In genomic region chr15:51732661-51733060, GRCh38 we compare ENCODE assay signal across 10 cellular contexts. TPM values are rescaled to one million over a fixed set of nuclear protein-coding genes. Genes with fewer than 3 reads are reported as not detected.
DNase-seq lines count a peak whose midpoint lies in the region; TF ChIP-seq lines count a peak whose summit lies in the region.
"Had no signal": no experiment of that assay in that cellular context is flagged by ENCODE, and none has a peak within 500 bp of the region (broad histone marks: within the 10 kb centered on the region; RNA-seq: fewer than 3 reads in every experiment).

No MANE protein-coding gene starts in this region.

- no peaks in the 10 kb centered on the region for H3K9me3 Mint-ChIP-seq in CD8-positive, alpha-beta memory T cell
- H3K9me3 Mint-ChIP-seq: mesothelial cell of epicardium had no signal

- no peak for DNase-seq in CD8-positive, alpha-beta memory T cell
- DNase-seq in breast epithelium (ENCODE audit: low spot score in 2 of 2) (no peak), sigmoid colon (no peak), GF-D8 (lab: John Stamatoyannopoulos, UW) (no peak), SW480 (ENCODE audit: low spot score) (no peak), NCI-H2227 treated with DMSO at 0.1 percent for 48 hours (lab: John Stamatoyannopoulos, UW) (no peak)
- DNase-seq: activated effector memory CD4-positive, alpha-beta T cell treated with anti-CD3 and anti-CD28 coated beads, Interleukin-2, amount 50 U/mL, for 16 hours; NCI-H226 had no signal

- TF ChIP-seq CTCF in breast epithelium (IDR thresholded peaks at IDR 0.05) (no peak), sigmoid colon (IDR thresholded peaks at IDR 0.05) (no peak)

- no peak for TF ChIP-seq EP300 in sigmoid colon (IDR thresholded peaks at IDR 0.05)

- peaks cover 76% of the 10 kb centered on the region for H3K4me1 ChIP-seq in CD8-positive, alpha-beta memory T cell (ENCODE audit: insufficient read depth, low read length)
- H3K4me1 ChIP-seq in breast epithelium (no peaks in the 10 kb centered on the region), sigmoid colon (peaks cover 0 to 48% (median 40%) of the 10 kb centered on the region in 4 donors)

- peak overlapping the region; percentile 65 for H3K27ac ChIP-seq in CD8-positive, alpha-beta memory T cell (ENCODE audit: low read depth, low read length)
- H3K27ac ChIP-seq in KOPT-K1 (ENCODE audit: low read depth, low read length, poor library complexity, severe bottlenecking), result peak overlapping the region; percentile 93
- peak overlapping the region; percentile 64 to 77 for H3K27ac ChIP-seq in breast epithelium
- peak overlapping the region; percentile 75 to 94 (median 76) for H3K27ac ChIP-seq in sigmoid colon

- H3K36me3 Mint-ChIP-seq in CD8-positive, alpha-beta memory T cell, result peaks cover 0 to 29% (median 3%) of the 10 kb centered on the region in 3 donors
- H3K36me3 Mint-ChIP-seq: mesothelial cell of epicardium had no signal

- TF ChIP-seq POLR2A in breast epithelium (IDR thresholded peaks at IDR 0.05), result no peak
- no peak for TF ChIP-seq POLR2A in sigmoid colon (IDR thresholded peaks at IDR 0.05)

- CTCF ChIA-PET in CD8-positive, alpha-beta memory T cell (lab: Charles Lee), result interaction anchor here (1.4 to 6.4 kb wide), 3 partner anchors 7 to 82 kb away, joined by 3 to 43 read pairs (median 23); no protein-coding TSS in a partner anchor

- H3K4me3 Mint-ChIP-seq in CD8-positive, alpha-beta memory T cell, result peak overlapping the region; percentile 23 to 92 (median 84)
- H3K4me3 Mint-ChIP-seq: mesothelial cell of epicardium had no signal

- 50 to 90% methylated on average over 2 of the region's 2 CpGs for WGBS in sigmoid colon, 2 donors

- H3K36me3 ChIP-seq in CD8-positive, alpha-beta memory T cell (ENCODE audit: insufficient read depth, low read length), result no peaks in the 10 kb centered on the region
- H3K36me3 ChIP-seq in KOPT-K1 (ENCODE audit: insufficient read depth, low read length) (0 out of 2 replicates have a peak, but pooled peaks cover 9% of the 10 kb centered on the region), breast epithelium (no peaks in the 10 kb centered on the region), sigmoid colon (no peaks in the 10 kb centered on the region)

- no peak overlapping the region for H3K4me3 ChIP-seq in CD8-positive, alpha-beta memory T cell (ENCODE audit: low read length)
- H3K4me3 ChIP-seq in breast epithelium (no peak overlapping the region), sigmoid colon (no peak overlapping the region)

- H3K27me3 ChIP-seq in CD8-positive, alpha-beta memory T cell (ENCODE audit: insufficient read depth, low read length, poor library complexity, severe bottlenecking), result no peaks in the 10 kb centered on the region
- H3K27me3 ChIP-seq in breast epithelium (no peaks in the 10 kb centered on the region), sigmoid colon (no peaks in the 10 kb centered on the region)

- intact Hi-C loops in breast epithelium (cut with DNase I; ENCODE audit: low total_unique reads) (no loop called here), sigmoid colon (cut with DNase I) (no loop called here)

- peaks cover 75 to 89% (median 87%) of the 10 kb centered on the region in 3 donors for H3K4me1 Mint-ChIP-seq in CD8-positive, alpha-beta memory T cell

- peak overlapping the region; percentile 90 to 99 (median 97) for H3K27ac Mint-ChIP-seq in CD8-positive, alpha-beta memory T cell
- H3K27ac Mint-ChIP-seq: mesothelial cell of epicardium had no signal

- no peaks in the 10 kb centered on the region for H3K27me3 Mint-ChIP-seq in CD8-positive, alpha-beta memory T cell

- POLR2A ChIA-PET in CD8-positive, alpha-beta memory T cell (lab: Charles Lee), result no interaction called here

- H3K9me3 ChIP-seq in CD8-positive, alpha-beta memory T cell (ENCODE audit: low read length), result no peaks in the 10 kb centered on the region
- H3K9me3 ChIP-seq in KOPT-K1 (ENCODE audit: insufficient read depth, low read length, poor library complexity, severe bottlenecking), result no peaks in the 10 kb centered on the region
- no peaks in the 10 kb centered on the region for H3K9me3 ChIP-seq in breast epithelium
- H3K9me3 ChIP-seq in sigmoid colon, result no peaks in the 10 kb centered on the region

RNA-seq across cellular contexts. Expression of gene LYSMD2, which starts 4.8 kb away (rescaled TPM):
- 10 to 100 TPM; 25.1 TPM for total RNA-seq in CD8-positive, alpha-beta memory T cell
- 70.5 TPM for polyA plus RNA-seq in CD8-positive, alpha-beta memory T cell
- total RNA-seq in breast epithelium (10 to 100 TPM in 2 of 3 donors, 1 to 10 TPM in 1; 5.0 to 18.7 (median 15.8) TPM), sigmoid colon (10 to 100 TPM; 15.3 to 28.5 (median 20.3) TPM)
- 10 to 100 TPM in 1 of 3 donors, 1 to 10 TPM in 2; 6.7 to 15.8 (median 8.4) TPM for polyA plus RNA-seq in sigmoid colon

RNA-seq across cellular contexts. Expression of gene TMOD2, which starts 18.7 kb away (rescaled TPM):
- total RNA-seq in CD8-positive, alpha-beta memory T cell, result 10 to 100 TPM in 1 of 2 experiments, 1 to 10 TPM in 1; 8.6 to 10.0 TPM
- 3.1 TPM for polyA plus RNA-seq in CD8-positive, alpha-beta memory T cell
- total RNA-seq in breast epithelium (10 to 100 TPM in 2 of 3 donors, 1 to 10 TPM in 1; 8.6 to 16.8 (median 11.5) TPM), sigmoid colon (10 to 100 TPM; 18.1 to 32.5 (median 22.7) TPM)
- 1 to 10 TPM; 1.4 to 4.8 (median 2.7) TPM for polyA plus RNA-seq in sigmoid colon

RNA-seq across cellular contexts. Expression of gene SCG3, which starts 51.4 kb away (rescaled TPM):
- not detected for total RNA-seq in CD8-positive, alpha-beta memory T cell
- not detected for polyA plus RNA-seq in CD8-positive, alpha-beta memory T cell
- under 1 TPM in 1 of 3 donors, not detected in 2; 0.33 TPM for total RNA-seq in breast epithelium
- 1 to 10 TPM; 1.1 to 2.1 (median 1.9) TPM for total RNA-seq in sigmoid colon
- polyA plus RNA-seq in sigmoid colon, result 1 to 10 TPM in 1 of 3 donors, under 1 TPM in 2; under 0.01 to 1.2 (median 0.23) TPM
- total RNA-seq: mesothelial cell of epicardium had no signal
